In genomic region chr11:61762216-61762615, GRCh38 we compare ENCODE assay signal across 17 cellular contexts. TPM values are rescaled to one million over a fixed set of nuclear protein-coding genes. Genes with fewer than 3 reads are reported as not detected.
DNase-seq lines count a peak whose midpoint lies in the region; ATAC-seq, FAIRE-seq and TF ChIP-seq lines count a peak whose summit lies in the region.
"Had no signal": no experiment of that assay in that cellular context is flagged by ENCODE, and none has a peak within 500 bp of the region (broad histone marks: within the 10 kb centered on the region; RNA-seq: fewer than 3 reads in every experiment).

No MANE protein-coding gene starts in this region.

- DNase-seq in Caco-2 (no peak), mesothelial cell of epicardium (ENCODE audit: low spot score in 2 of 2, unreplicated experiment in 2 of 2) (no peak), stomach (no peak), NK-92 (lab: John Stamatoyannopoulos, UW; ENCODE audit: unreplicated experiment) (no peak), urothelium cell line (ENCODE audit: low spot score) (no peak)
- DNase-seq: CD4-positive, CD25-positive, alpha-beta regulatory T cell; DMS153; GDM1; GM23248; NCI-H1105 treated with DMSO at 0.1 percent for 48 hours; NCI-H1694; NCI-H2081 treated with DMSO at 0.1 percent for 48 hours; SIG-M5 had no signal

- 64 to 78% (median 75%) methylated on average over 10 of the region's 10 CpGs for WGBS in stomach, 5 donors

- H3K4me1 Mint-ChIP-seq in Caco-2 (ENCODE audit: low read depth, unreplicated experiment) (peaks cover 3% of the 10 kb centered on the region), mesothelial cell of epicardium (peaks cover 78% of the 10 kb centered on the region)

- H3K36me3 ChIP-seq in Caco-2 (ENCODE audit: control insufficient read depth, insufficient read depth, low read length) = peaks cover 3% of the 10 kb centered on the region; the same call in 1 of the 2 replicates
- peaks cover 0 to 4% (median 0%) of the 10 kb centered on the region in 4 donors for H3K36me3 ChIP-seq in stomach
- H3K36me3 ChIP-seq: BE2C had no signal

- no peak for FAIRE-seq in urothelium cell line (lab: Jason Lieb, UNC)
- FAIRE-seq: K562 had no signal

- TF ChIP-seq CTCF in Caco-2 (IDR thresholded peaks at IDR 0.05; ENCODE audit: insufficient read depth in 1 of 2, low read depth in 1 of 2, low read length in 1 of 2, severe bottlenecking in 1 of 2, unreplicated experiment in 1 of 2) (no peak), mesothelial cell of epicardium (IDR thresholded peaks at IDR 0.05; ENCODE audit: unreplicated experiment) (no peak), stomach (IDR thresholded peaks at IDR 0.05) (no peak)

- POLR2A ChIA-PET in Caco-2 (lab: Charles Lee) = no interaction called here

- BruUV-seq in Caco-2 (replicated peaks; lab: Mats Ljungman, UMichigan) = no TSS peak

- H3K27me3 ChIP-seq in Caco-2 (replicated peaks; ENCODE audit: control insufficient read depth, insufficient read depth, low read length) = no peaks in the 10 kb centered on the region
- H3K27me3 ChIP-seq in stomach = peaks cover 0 to 39% (median 0%) of the 10 kb centered on the region in 3 donors
- H3K27me3 ChIP-seq: BE2C had no signal

- TF ChIP-seq EP300 in stomach (IDR thresholded peaks at IDR 0.05) = no peak

- H3K9me3 Mint-ChIP-seq in Caco-2 (ENCODE audit: unreplicated experiment) (no peaks in the 10 kb centered on the region), mesothelial cell of epicardium (no peaks in the 10 kb centered on the region)
- H3K9me3 Mint-ChIP-seq: CD4-positive, CD25-positive, alpha-beta regulatory T cell had no signal

- H3K9me3 ChIP-seq in Caco-2 (no peaks in the 10 kb centered on the region), stomach (no peaks in the 10 kb centered on the region)
- H3K9me3 ChIP-seq: BE2C had no signal

- intact Hi-C loops in Caco-2 (cut with micrococcal nuclease; ENCODE audit: unreplicated experiment) = no loop called here
- intact Hi-C loops in stomach (cut with DNase I; ENCODE audit: low total_unique reads) = no loop called here

- no peak overlapping the region for H3K4me3 ChIP-seq in Caco-2 (ENCODE audit: low read depth, low read length)
- no peak overlapping the region for H3K4me3 ChIP-seq in stomach
- H3K4me3 ChIP-seq: GM23248, K562 had no signal

- peak overlapping the region; percentile 31 for H3K27ac Mint-ChIP-seq in Caco-2 (ENCODE audit: unreplicated experiment)
- H3K27ac Mint-ChIP-seq in mesothelial cell of epicardium = peak overlapping the region; percentile 99

- no peak for TF ChIP-seq POLR2A in stomach (IDR thresholded peaks at IDR 0.05)

- CTCF ChIA-PET in Caco-2 (lab: Charles Lee) = no interaction called here

- H3K4me1 ChIP-seq in Caco-2 = peaks cover 55% of the 10 kb centered on the region
- H3K4me1 ChIP-seq in stomach = peaks cover 58 to 93% (median 80%) of the 10 kb centered on the region in 4 donors
- H3K4me1 ChIP-seq: BE2C had no signal

- no peak for ATAC-seq in HG03280 (IDR thresholded peaks at IDR 0.05; ENCODE audit: unreplicated experiment)
- ATAC-seq: K562 had no signal

- H3K36me3 Mint-ChIP-seq in Caco-2 (ENCODE audit: insufficient read depth, unreplicated experiment) = peaks cover 44% of the 10 kb centered on the region
- no peaks in the 10 kb centered on the region for H3K36me3 Mint-ChIP-seq in mesothelial cell of epicardium
- H3K36me3 Mint-ChIP-seq: CD4-positive, CD25-positive, alpha-beta regulatory T cell had no signal

- H3K27ac ChIP-seq in angular gyrus (ENCODE audit: low read depth, low read length) (peak overlapping the region; percentile 95), stomach (peak overlapping the region; percentile 89 to 95 (median 90))
- H3K27ac ChIP-seq: GM23248 had no signal

- H3K4me3 Mint-ChIP-seq in Caco-2 (ENCODE audit: unreplicated experiment) (no peak overlapping the region), mesothelial cell of epicardium (peak overlapping the region; percentile 15)
- H3K4me3 Mint-ChIP-seq: CD4-positive, CD25-positive, alpha-beta regulatory T cell had no signal

- no peaks in the 10 kb centered on the region for H3K27me3 Mint-ChIP-seq in Caco-2 (ENCODE audit: insufficient read depth, unreplicated experiment)
- no peaks in the 10 kb centered on the region for H3K27me3 Mint-ChIP-seq in mesothelial cell of epicardium (ENCODE audit: low read depth)
- H3K27me3 Mint-ChIP-seq: CD4-positive, CD25-positive, alpha-beta regulatory T cell had no signal

RNA-seq across cellular contexts. Expression of gene MYRF, which starts 9.8 kb away (rescaled TPM):
- 165 and 169 TPM in 2 replicates for total RNA-seq in Caco-2 (2022)
- 401 to 436 TPM (median 428 TPM) in 3 replicates for total RNA-seq in mesothelial cell of epicardium
- 100 to 1,000 TPM in 3 of 5 donors, 10 to 100 TPM in 1, 1 to 10 TPM in 1; 6.4 to 527 (median 240) TPM for total RNA-seq in stomach
- polyA plus RNA-seq in stomach = 10 to 100 TPM; 19.0 to 45.9 (median 20.5) TPM
- total RNA-seq: GM23248 had no signal

RNA-seq across cellular contexts. Expression of gene TMEM258, which starts 30.2 kb away (rescaled TPM):
- total RNA-seq in Caco-2 (2022) (190 and 197 TPM in 2 replicates), mesothelial cell of epicardium (139 to 154 TPM (median 148 TPM) in 3 replicates), stomach (10 to 100 TPM in 4 of 5 donors, not detected in 1; 24.1 to 50.3 (median 42.8) TPM)
- 100 to 1,000 TPM; 184 to 274 (median 210) TPM for polyA plus RNA-seq in stomach

RNA-seq across cellular contexts. Expression of gene FEN1, which starts 30.5 kb away (rescaled TPM):
- total RNA-seq in Caco-2 (2022) (83.4 and 86.1 TPM in 2 replicates), mesothelial cell of epicardium (19.5 to 20.9 TPM (median 20.3 TPM) in 3 replicates), stomach (10 to 100 TPM in 2 of 5 donors, 1 to 10 TPM in 2, not detected in 1; 4.2 to 24.6 (median 10.4) TPM)
- polyA plus RNA-seq in stomach = 10 to 100 TPM in 1 of 3 donors, 1 to 10 TPM in 2; 5.0 to 14.3 (median 10.0) TPM

RNA-seq across cellular contexts. Expression of gene FADS1, which starts 54.6 kb away (rescaled TPM):
- total RNA-seq in Caco-2 (2022) (108 and 116 TPM in 2 replicates), mesothelial cell of epicardium (108 to 115 TPM (median 108 TPM) in 3 replicates), stomach (10 to 100 TPM in 4 of 5 donors, not detected in 1; 11.7 to 56.5 (median 17.3) TPM)
- 1 to 10 TPM; 1.8 to 6.4 (median 4.1) TPM for polyA plus RNA-seq in stomach
